In the genomic region with DNA sequence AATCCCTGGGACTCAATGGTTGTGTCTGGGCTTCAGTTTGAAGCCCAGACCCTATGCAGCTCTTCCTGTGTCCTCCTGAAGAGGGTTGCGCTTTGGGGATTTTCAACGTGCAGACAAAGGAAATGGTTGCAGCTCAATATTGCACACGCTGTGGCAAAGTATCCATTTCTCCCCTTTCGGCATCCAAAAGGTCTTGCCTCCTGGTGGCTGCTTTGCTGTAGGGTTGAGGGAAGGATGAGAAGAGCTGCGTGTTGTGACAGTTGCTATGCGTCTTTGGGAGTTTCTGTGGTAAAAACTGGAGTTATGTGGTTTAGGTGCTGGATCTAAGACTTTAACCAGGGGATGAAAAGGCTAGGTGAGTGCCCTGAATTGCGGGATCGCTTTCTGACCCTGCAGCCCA, we compare ENCODE assay signal across 1 cellular context.
TF ChIP-seq lines count a peak whose summit lies in the region.

No MANE protein-coding gene starts in this region.

TF ChIP-seq in H1, 55 proteins besides CTCF, POLR2A, EP300 and RAD21:
- TF ChIP-seq HDAC2 (IDR thresholded peaks at IDR 0.05; ENCODE audit: borderline replicate concordance in 1 of 2, low read depth in 2 of 2, low read length in 2 of 2) = no peak
- TF ChIP-seq, protein P1, sequence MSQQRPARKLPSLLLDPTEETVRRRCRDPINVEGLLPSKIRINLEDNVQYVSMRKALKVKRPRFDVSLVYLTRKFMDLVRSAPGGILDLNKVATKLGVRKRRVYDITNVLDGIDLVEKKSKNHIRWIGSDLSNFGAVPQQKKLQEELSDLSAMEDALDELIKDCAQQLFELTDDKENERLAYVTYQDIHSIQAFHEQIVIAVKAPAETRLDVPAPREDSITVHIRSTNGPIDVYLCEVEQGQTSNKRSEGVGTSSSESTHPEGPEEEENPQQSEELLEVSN (IDR thresholded peaks at IDR 0.05) = no peak
- TF ChIP-seq KDM1A (IDR thresholded peaks at IDR 0.05; ENCODE audit: borderline replicate concordance, low read length) = no peak
- TF ChIP-seq SIX5 (IDR thresholded peaks at IDR 0.05; ENCODE audit: low read depth, low read length) = no peak
- no peak for TF ChIP-seq MAFK (IDR thresholded peaks at IDR 0.05; ENCODE audit: low read depth, low read length)
- TF ChIP-seq SP2 (IDR thresholded peaks at IDR 0.05; ENCODE audit: low read length) = no peak
- TF ChIP-seq FOSL1 (IDR thresholded peaks at IDR 0.05; ENCODE audit: insufficient read depth, low read depth, low read length) = no peak
- TF ChIP-seq CHD1 (IDR thresholded peaks at IDR 0.05; ENCODE audit: low read depth, low read length) = no peak
- no peak for TF ChIP-seq RXRA (IDR thresholded peaks at IDR 0.05; ENCODE audit: insufficient read depth, low read depth, low read length)
- no peak for TF ChIP-seq SRF (IDR thresholded peaks at IDR 0.05; ENCODE audit: low read depth, low read length)
- no peak for TF ChIP-seq SIRT6 (IDR thresholded peaks at IDR 0.05; ENCODE audit: low read length)
- no peak for TF ChIP-seq NANOG (IDR thresholded peaks at IDR 0.05; ENCODE audit: insufficient read depth, low read depth, low read length, poor library complexity, severe bottlenecking)
- TF ChIP-seq, protein P2, sequence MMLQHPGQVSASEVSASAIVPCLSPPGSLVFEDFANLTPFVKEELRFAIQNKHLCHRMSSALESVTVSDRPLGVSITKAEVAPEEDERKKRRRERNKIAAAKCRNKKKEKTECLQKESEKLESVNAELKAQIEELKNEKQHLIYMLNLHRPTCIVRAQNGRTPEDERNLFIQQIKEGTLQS (IDR thresholded peaks at IDR 0.05; ENCODE audit: insufficient read depth, low read depth, low read length) = no peak
- TF ChIP-seq TCF12 (IDR thresholded peaks at IDR 0.05; ENCODE audit: low read depth, low read length) = no peak
- TF ChIP-seq ZNF274 (IDR thresholded peaks at IDR 0.05; ENCODE audit: borderline replicate concordance, extremely low read depth, low read length) = no peak
TF ChIP-seq in H1: peak in this region for 0.
